ENCODE assay signal across 20 cellular contexts in the genomic region with DNA sequence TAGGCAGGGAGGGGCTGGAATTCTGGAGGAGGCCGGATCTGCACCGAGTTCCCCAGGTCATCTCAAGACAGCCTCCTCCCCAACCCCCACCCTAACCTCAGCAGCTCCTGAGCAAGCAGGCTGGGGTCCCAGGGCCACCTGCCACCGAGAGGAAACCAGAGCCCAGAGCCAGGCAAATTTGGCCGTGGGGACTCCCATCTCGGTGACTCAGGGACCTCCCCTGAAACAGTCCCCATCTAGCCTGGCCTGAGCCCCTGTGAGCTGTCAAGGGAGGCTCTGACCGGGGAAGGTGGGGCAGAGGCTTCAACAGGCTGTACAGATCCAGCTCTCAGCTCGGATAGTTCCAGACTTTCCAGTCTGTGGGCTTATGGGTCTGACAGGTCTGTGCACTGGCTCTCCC. TPM values are rescaled to one million over a fixed set of nuclear protein-coding genes. Genes with fewer than 3 reads are reported as not detected.
DNase-seq lines count a peak whose midpoint lies in the region; ATAC-seq, FAIRE-seq and TF ChIP-seq lines count a peak whose summit lies in the region.
"Had no signal": no experiment of that assay in that cellular context is flagged by ENCODE, and none has a peak within 500 bp of the region (broad histone marks: within the 10 kb centered on the region; RNA-seq: fewer than 3 reads in every experiment).

No MANE protein-coding gene starts in this region.

- H3K79me2 ChIP-seq in keratinocyte (ENCODE audit: control insufficient read depth, insufficient read depth, low read length) = no peaks in the 10 kb centered on the region

- H3K4me3 Mint-ChIP-seq in activated naive CD4-positive, alpha-beta T cell treated with anti-CD3 and anti-CD28 coated beads, Interleukin-2, amount 10 ng/mL, durations not matched to agents 7 days and 5 days = no peak overlapping the region
- H3K4me3 Mint-ChIP-seq: activated CD4-positive, alpha-beta T cell treated with anti-CD3 and anti-CD28 coated beads, Interleukin-2, amount 10 ng/mL, durations not matched to agents 24 days and 14 days; activated naive CD8-positive, alpha-beta T cell; nephron had no signal

- dilution Hi-C loops in keratinocyte (cut with MboI; ENCODE audit: extremely low pct_ligation_motif_present, low sequenced_read_pairs) = no loop called here

- DNase-seq in activated naive CD4-positive, alpha-beta T cell treated with anti-CD3 and anti-CD28 coated beads, Interleukin-2, amount 10 ng/mL, durations not matched to agents 7 days and 5 days = peak; percentile 17
- no peak for DNase-seq in activated naive CD4-positive, alpha-beta T cell treated with anti-CD3 and anti-CD28 coated beads, Interleukin-2, amount 50 U/mL, for 16 hours
- DNase-seq in keratinocyte (ENCODE audit: low read depth, low spot score) (no peak), dedifferentiated amniotic fluid mesenchymal stem cell (ENCODE audit: extremely low spot score) (no peak), NCI-H2171 treated with DMSO at 0.1 percent for 48 hours (lab: John Stamatoyannopoulos, UW) (no peak)
- DNase-seq: activated CD4-positive, alpha-beta T cell treated with anti-CD3 and anti-CD28 coated beads, Interleukin-2, amount 10 ng/mL, durations not matched to agents 24 days and 14 days; DMS79; esophagus squamous epithelium; NCI-H2171; NCI-H748 treated with DMSO at 0.1 percent for 48 hours; stimulated activated naive CD8-positive, alpha-beta T cell treated with anti-CD3 and anti-CD28 coated beads, Interleukin-15, Interleukin-2, amounts not matched to agents 100 U/mL and 50 U/mL, for 24 hours; upper lobe of left lung had no signal

- H3K4me1 Mint-ChIP-seq in activated naive CD4-positive, alpha-beta T cell treated with anti-CD3 and anti-CD28 coated beads, Interleukin-2, amount 10 ng/mL, durations not matched to agents 7 days and 5 days = peaks cover 4% of the 10 kb centered on the region
- H3K4me1 Mint-ChIP-seq: activated CD4-positive, alpha-beta T cell treated with anti-CD3 and anti-CD28 coated beads, Interleukin-2, amount 10 ng/mL, durations not matched to agents 24 days and 14 days had no signal

- no peaks in the 10 kb centered on the region for H3K36me3 Mint-ChIP-seq in activated naive CD4-positive, alpha-beta T cell treated with anti-CD3 and anti-CD28 coated beads, Interleukin-2, amount 10 ng/mL, durations not matched to agents 7 days and 5 days
- H3K36me3 Mint-ChIP-seq: activated naive CD8-positive, alpha-beta T cell had no signal

- H3K9me3 ChIP-seq in keratinocyte (ENCODE audit: control insufficient read depth, low read depth, low read length) (no peaks in the 10 kb centered on the region), subcutaneous abdominal adipose tissue (ENCODE audit: control insufficient read depth in 5 of 5, low read length in 5 of 5) (no peaks in the 10 kb centered on the region)
- H3K9me3 ChIP-seq: esophagus squamous epithelium, upper lobe of left lung had no signal

- H3K36me3 ChIP-seq in keratinocyte (ENCODE audit: control insufficient read depth in 2 of 2, extremely low read depth in 1 of 2, insufficient read depth in 2 of 2, low read length in 2 of 2) (no peaks in the 10 kb centered on the region), subcutaneous abdominal adipose tissue (ENCODE audit: control insufficient read depth in 5 of 5, insufficient read depth in 5 of 5, low read length in 5 of 5) (no peaks in the 10 kb centered on the region)
- H3K36me3 ChIP-seq: esophagus squamous epithelium, upper lobe of left lung had no signal

- H3K4me1 ChIP-seq in keratinocyte (ENCODE audit: control insufficient read depth, extremely low read depth, insufficient read depth, low read length) (peaks cover 25% of the 10 kb centered on the region), subcutaneous abdominal adipose tissue (ENCODE audit: control insufficient read depth in 5 of 5, insufficient read depth in 5 of 5, low read length in 5 of 5) (peaks cover 0 to 54% (median 29%) of the 10 kb centered on the region in 5 donors)
- H3K4me1 ChIP-seq: upper lobe of left lung had no signal

- no peak for TF ChIP-seq CTCF in keratinocyte (optimal IDR thresholded peaks at IDR 0.05 in 1 of 3, IDR thresholded peaks at IDR 0.05 in 1 of 3, conservative IDR thresholded peaks at IDR 0.05 in 1 of 3; ENCODE audit: extremely low read depth in 1 of 3, insufficient read depth in 2 of 3, low read length in 3 of 3)

- no peak overlapping the region for H2AFZ ChIP-seq in keratinocyte (ENCODE audit: control insufficient read depth, low read length)

- no peak overlapping the region for H3K27ac ChIP-seq in keratinocyte (ENCODE audit: control insufficient read depth, insufficient read depth, low read length)
- H3K27ac ChIP-seq in subcutaneous abdominal adipose tissue (ENCODE audit: low read depth, low read length) = peak overlapping the region; percentile 50
- H3K27ac ChIP-seq: KMS-11, upper lobe of left lung had no signal

- no peak overlapping the region for H3K9ac ChIP-seq in keratinocyte (ENCODE audit: control insufficient read depth, extremely low read depth, insufficient read depth, low read length)
- peak overlapping the region in 1 of 5 donors; percentile 6 for H3K9ac ChIP-seq in subcutaneous abdominal adipose tissue (ENCODE audit: low read length in 5 of 5)
- H3K9ac ChIP-seq: KMS-11 had no signal

- H3K27ac Mint-ChIP-seq in activated naive CD4-positive, alpha-beta T cell treated with anti-CD3 and anti-CD28 coated beads, Interleukin-2, amount 10 ng/mL, durations not matched to agents 7 days and 5 days = no peak overlapping the region
- H3K27ac Mint-ChIP-seq: activated CD4-positive, alpha-beta T cell treated with anti-CD3 and anti-CD28 coated beads, Interleukin-2, amount 10 ng/mL, durations not matched to agents 24 days and 14 days; activated naive CD8-positive, alpha-beta T cell; nephron had no signal

- peak overlapping the region; percentile 6 for H3K4me2 ChIP-seq in keratinocyte (ENCODE audit: control insufficient read depth, extremely low read depth, insufficient read depth, low read depth, low read length)
- H3K4me2 ChIP-seq: KMS-11 had no signal

- CTCF ChIA-PET in activated naive CD4-positive, alpha-beta T cell treated with anti-CD3 and anti-CD28 coated beads, Interleukin-2, amount 10 ng/mL, durations not matched to agents 7 days and 5 days (lab: Charles Lee) = no interaction called here

- peak; percentile 48 for ATAC-seq in HG02798 (IDR thresholded peaks at IDR 0.05; ENCODE audit: poor library complexity, unreplicated experiment)
- no peak for ATAC-seq in HG02763 (IDR thresholded peaks at IDR 0.05; ENCODE audit: unreplicated experiment)
- ATAC-seq: stimulated activated naive CD8-positive, alpha-beta T cell treated with anti-CD3 and anti-CD28 coated beads, Interleukin-15, Interleukin-2, amounts not matched to agents 100 U/mL and 50 U/mL, for 24 hours had no signal

- peaks cover 12% of the 10 kb centered on the region for H3K27me3 Mint-ChIP-seq in activated naive CD4-positive, alpha-beta T cell treated with anti-CD3 and anti-CD28 coated beads, Interleukin-2, amount 10 ng/mL, durations not matched to agents 7 days and 5 days
- H3K27me3 Mint-ChIP-seq: activated naive CD8-positive, alpha-beta T cell had no signal

- FAIRE-seq in keratinocyte (lab: Jason Lieb, UNC) = no peak
- FAIRE-seq: bronchial epithelial cell had no signal

- no peaks in the 10 kb centered on the region for H3K9me3 Mint-ChIP-seq in activated naive CD4-positive, alpha-beta T cell treated with anti-CD3 and anti-CD28 coated beads, Interleukin-2, amount 10 ng/mL, durations not matched to agents 7 days and 5 days
- H3K9me3 Mint-ChIP-seq: activated CD4-positive, alpha-beta T cell treated with anti-CD3 and anti-CD28 coated beads, Interleukin-2, amount 10 ng/mL, durations not matched to agents 24 days and 14 days; nephron had no signal

- H3K27me3 ChIP-seq in keratinocyte (ENCODE audit: control insufficient read depth, extremely low read depth, insufficient read depth, low read length) (no peaks in the 10 kb centered on the region), subcutaneous abdominal adipose tissue (ENCODE audit: control insufficient read depth in 5 of 5, insufficient read depth in 4 of 5, low read length in 5 of 5) (no peaks in the 10 kb centered on the region)
- H3K27me3 ChIP-seq: upper lobe of left lung had no signal

- H3K9me1 ChIP-seq in keratinocyte (ENCODE audit: control insufficient read depth, extremely low read depth, insufficient read depth, low read length) = no peaks in the 10 kb centered on the region

- H3K4me3 ChIP-seq in keratinocyte (ENCODE audit: control insufficient read depth in 2 of 3, extremely low read depth in 1 of 3, insufficient read depth in 2 of 3, low read depth in 1 of 3, low read length in 3 of 3) (no peak overlapping the region), subcutaneous abdominal adipose tissue (ENCODE audit: low read depth in 1 of 5, low read length in 5 of 5) (no peak overlapping the region)
- H3K4me3 ChIP-seq: esophagus squamous epithelium, lung, upper lobe of left lung had no signal

- H4K20me1 ChIP-seq in keratinocyte (ENCODE audit: control insufficient read depth, extremely low read depth, insufficient read depth, low read length) = no peaks in the 10 kb centered on the region

RNA-seq across cellular contexts. Expression of gene MATN1, which starts 25.8 kb away (rescaled TPM):
- 0.05 to 0.13 TPM in 2 of 3 replicates, not detected in the other for polyA plus RNA-seq in keratinocyte
- not detected for polyA plus RNA-seq in keratinocyte (2011; ENCODE audit: low read depth)
- 0.01 and 0.08 TPM in 2 replicates for polyA plus RNA-seq in keratinocyte (2011; cell fraction: cytosol; rRNA removed)
- 0.08 and 0.45 TPM in 2 replicates for polyA plus RNA-seq in keratinocyte (2011; cell fraction: nucleus; rRNA removed)
- 0.06 TPM in 1 of 2 replicates, not detected in the other for polyA plus RNA-seq in keratinocyte (2012; ENCODE audit: low replicate concordance)
- 1.3 TPM in 1 of 3 replicates, not detected in the others for polyA minus RNA-seq in keratinocyte
- polyA minus RNA-seq in keratinocyte (2011; cell fraction: cytosol; rRNA and poly(A)+ RNA removed) = not detected
- polyA minus RNA-seq in keratinocyte (2011; cell fraction: nucleus; rRNA and poly(A)+ RNA removed) = not detected in 2 replicates
